Comparison of ENCODE assay signal across 14 cellular contexts in genomic region chr11:10097615-10098014, GRCh38.
DNase-seq lines count a peak whose midpoint lies in the region; ATAC-seq and TF ChIP-seq lines count a peak whose summit lies in the region.
"Had no signal": no experiment of that assay in that cellular context is flagged by ENCODE, and none has a peak within 500 bp of the region (broad histone marks: within the 10 kb centered on the region; RNA-seq: fewer than 3 reads in every experiment).

No MANE protein-coding gene starts in this region.

- H3K4me1 ChIP-seq in heart left ventricle (peaks cover 0 to 7% (median 0%) of the 10 kb centered on the region in 12 donors), right atrium auricular region (no peaks in the 10 kb centered on the region), right cardiac atrium (ENCODE audit: control insufficient read depth, insufficient read depth, low read length) (peaks cover 3% of the 10 kb centered on the region)
- H3K4me1 ChIP-seq: Caco-2 had no signal

- intact Hi-C loops in heart left ventricle (cut with DNase I) (no loop called here), right cardiac atrium (cut with DNase I) (no loop called here), cardiac septum (cut with DNase I) (no loop called here)

- peaks cover 2% of the 10 kb centered on the region for H3K27me3 Mint-ChIP-seq in endothelial cell (ENCODE audit: unreplicated experiment)
- H3K27me3 Mint-ChIP-seq: CD4-positive, alpha-beta T cell had no signal

- H3K36me3 ChIP-seq in heart left ventricle (peaks cover 0 to 3% (median 0%) of the 10 kb centered on the region in 9 donors), right atrium auricular region (no peaks in the 10 kb centered on the region)
- H3K36me3 ChIP-seq: HAP-1 had no signal

- peak overlapping the region; percentile 13 for H3K27ac Mint-ChIP-seq in endothelial cell (ENCODE audit: unreplicated experiment)
- H3K27ac Mint-ChIP-seq: CD4-positive, alpha-beta T cell had no signal

- peaks cover 0 to 38% (median 13%) of the 10 kb centered on the region in 12 donors for H3K9me3 ChIP-seq in heart left ventricle
- peaks cover 5 to 26% of the 10 kb centered on the region in 2 donors for H3K9me3 ChIP-seq in right atrium auricular region
- H3K9me3 ChIP-seq in right cardiac atrium (ENCODE audit: control insufficient read depth, low read length): no peaks in the 10 kb centered on the region
- H3K9me3 ChIP-seq: A549 had no signal

- H3K27me3 ChIP-seq in heart left ventricle (no peaks in the 10 kb centered on the region), right atrium auricular region (no peaks in the 10 kb centered on the region), right cardiac atrium (ENCODE audit: control insufficient read depth, insufficient read depth) (no peaks in the 10 kb centered on the region)

- H3K27ac ChIP-seq in heart left ventricle (peak overlapping the region in 9 of 12 donors; percentile 26 to 75 (median 44)), right atrium auricular region (no peak overlapping the region), right cardiac atrium (ENCODE audit: low read length) (peak overlapping the region; percentile 23)
- H3K27ac ChIP-seq: 22Rv1, A549, C4-2B had no signal

- no peak overlapping the region for H3K4me3 ChIP-seq in heart left ventricle
- H3K4me3 ChIP-seq in right atrium auricular region: no peak overlapping the region
- no peak overlapping the region for H3K4me3 ChIP-seq in right cardiac atrium (ENCODE audit: low read length)
- H3K4me3 ChIP-seq: A549, HAP-1 had no signal

- TF ChIP-seq CTCF in heart left ventricle (IDR thresholded peaks at IDR 0.05): no peak
- TF ChIP-seq CTCF in right atrium auricular region (IDR thresholded peaks at IDR 0.05): no peak
- TF ChIP-seq CTCF in endothelial cell (IDR thresholded peaks at IDR 0.05; ENCODE audit: unreplicated experiment): no peak

- no peak overlapping the region for H3K4me3 Mint-ChIP-seq in endothelial cell (ENCODE audit: unreplicated experiment)
- H3K4me3 Mint-ChIP-seq: CD4-positive, alpha-beta T cell had no signal

- peaks cover 2% of the 10 kb centered on the region for H3K4me1 Mint-ChIP-seq in endothelial cell (ENCODE audit: unreplicated experiment)

- ATAC-seq in heart left ventricle: peak in 2 of 4 donors; percentile 69 to 75
- no peak for ATAC-seq in right cardiac atrium
- no peak for ATAC-seq in HG03571 (IDR thresholded peaks at IDR 0.05; ENCODE audit: unreplicated experiment)
- ATAC-seq: A549 had no signal

- peak in 1 of 5 donors; percentile 23 for DNase-seq in heart left ventricle
- DNase-seq in right atrium auricular region (ENCODE audit: low spot score): no peak
- DNase-seq in right cardiac atrium: no peak
- DNase-seq in cardiac septum (ENCODE audit: low spot score): no peak
- no peak for DNase-seq in endothelial cell (ENCODE audit: low spot score)
- no peak for DNase-seq in T1000 (lab: John Stamatoyannopoulos, UW)
- DNase-seq: AML-193; Caco-2; CD4-positive, alpha-beta T cell had no signal

- H3K9me3 Mint-ChIP-seq in endothelial cell (ENCODE audit: unreplicated experiment): no peaks in the 10 kb centered on the region

- TF ChIP-seq POLR2A in heart left ventricle (IDR thresholded peaks at IDR 0.05): no peak

- H3K36me3 Mint-ChIP-seq in endothelial cell (ENCODE audit: low read depth, unreplicated experiment): peaks cover 32% of the 10 kb centered on the region

- 60 to 78% (median 72%) methylated on average over 4 of the region's 4 CpGs for WGBS in heart left ventricle, 4 donors
- 77% methylated on average over 4 of the region's 4 CpGs for WGBS in right cardiac atrium

Comparison
In these comparisons a context has a peak if more than half of its experiments do, and no peak if none do; other contexts are left out.
1. H3K27ac ChIP-seq: peak in heart left ventricle (9 of 12) and right cardiac atrium (single experiment); none in right atrium auricular region (0 of 2).